In the genomic region with DNA sequence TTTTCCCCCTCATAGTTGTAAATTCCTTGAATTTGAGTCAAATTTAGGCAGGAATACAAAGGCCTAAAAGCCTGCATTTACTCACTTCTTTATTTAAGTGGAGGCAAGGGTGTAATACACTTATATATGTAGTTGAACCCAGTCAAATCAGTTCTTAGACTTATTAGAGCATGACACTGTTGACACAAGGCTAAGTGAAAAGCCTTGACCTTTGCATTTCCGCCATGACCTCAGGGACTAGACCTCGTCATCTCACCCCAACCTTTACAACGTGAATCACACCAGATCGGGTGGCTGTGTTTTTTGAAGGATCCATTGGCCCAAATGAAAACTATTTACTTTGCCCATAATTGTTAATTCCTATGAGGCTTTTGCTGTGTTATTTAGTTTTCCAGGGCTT, we compare ENCODE assay signal across 1 cellular context.
TF ChIP-seq lines count a peak whose summit lies in the region.

No MANE protein-coding gene starts in this region.

TF ChIP-seq in HepG2, 621 proteins besides CTCF, POLR2A, EP300 and RAD21 (continued from another document and continues in another):
- TF ChIP-seq SRF (IDR thresholded peaks at IDR 0.05; ENCODE audit: low read depth, low read length) (no peak), ZNF879 (CRISPR knock-in tag; IDR thresholded peaks at IDR 0.05) (no peak), IRF2 (CRISPR knock-in tag; IDR thresholded peaks at IDR 0.05) (peak; percentile 87), ZNF629 (CRISPR knock-in tag; conservative IDR thresholded peaks at IDR 0.05) (no peak), ZNF878 (CRISPR knock-in tag; IDR thresholded peaks at IDR 0.05) (no peak), FOXP1 (IDR thresholded peaks at IDR 0.05) (no peak), FOXP1 (CRISPR knock-in tag; IDR thresholded peaks at IDR 0.05) (peak; percentile 71), STAT5B (CRISPR knock-in tag; IDR thresholded peaks at IDR 0.05) (no peak), ZSCAN29 (CRISPR knock-in tag; conservative IDR thresholded peaks at IDR 0.05) (0 out of 2 replicates have a peak, but pooled peaks have one; percentile 59), ZNF160 (CRISPR knock-in tag; IDR thresholded peaks at IDR 0.05) (no peak), ZMYM2 (CRISPR knock-in tag; IDR thresholded peaks at IDR 0.05) (peak; percentile 69), HES4 (CRISPR knock-in tag; IDR thresholded peaks at IDR 0.05; ENCODE audit: borderline replicate concordance) (no peak), CREM (IDR thresholded peaks at IDR 0.05) (peak; percentile 76), CREM (CRISPR knock-in tag; IDR thresholded peaks at IDR 0.05) (no peak), CEBPG (CRISPR knock-in tag; IDR thresholded peaks at IDR 0.05) (peak; percentile 41; the same call in 1 of the 2 replicates), FOXJ3 (CRISPR knock-in tag; IDR thresholded peaks at IDR 0.05; ENCODE audit: borderline replicate concordance) (peak; percentile 37; the same call in 1 of the 2 replicates), CC2D1A (CRISPR knock-in tag; IDR thresholded peaks at IDR 0.05) (no peak), DPF2 (CRISPR knock-in tag; IDR thresholded peaks at IDR 0.05; ENCODE audit: borderline replicate concordance, low read depth) (peak; percentile 41; the same call in 1 of the 2 replicates), GLI4 (CRISPR knock-in tag; IDR thresholded peaks at IDR 0.05; ENCODE audit: borderline replicate concordance) (no peak), ZFP1 (CRISPR knock-in tag; IDR thresholded peaks at IDR 0.05) (no peak), FOSL2 (CRISPR knock-in tag; IDR thresholded peaks at IDR 0.05) (peak; percentile 93), HMG20B (CRISPR knock-in tag; conservative IDR thresholded peaks at IDR 0.05) (peak; percentile 72), RBM39 (IDR thresholded peaks at IDR 0.05; ENCODE audit: low read depth, low read length, poor library complexity, severe bottlenecking) (no peak), ESRRA (CRISPR knock-in tag; IDR thresholded peaks at IDR 0.05; ENCODE audit: low read depth) (peak; percentile 71; the same call in 1 of the 2 replicates), NONO (IDR thresholded peaks at IDR 0.05) (no peak), NONO (CRISPR knock-in tag; conservative IDR thresholded peaks at IDR 0.05) (no peak), TEAD2 (CRISPR knock-in tag; IDR thresholded peaks at IDR 0.05) (no peak), TCF7 (IDR thresholded peaks at IDR 0.05; ENCODE audit: low read depth) (peak; percentile 57; the same call in 1 of the 2 replicates), SP2 (CRISPR knock-in tag; IDR thresholded peaks at IDR 0.05) (no peak), FOXO1 (CRISPR knock-in tag; IDR thresholded peaks at IDR 0.05) (peak; percentile 79; the same call in 1 of the 2 replicates), RXRB (CRISPR knock-in tag; IDR thresholded peaks at IDR 0.05; ENCODE audit: borderline replicate concordance) (peak; percentile 94), KDM6A (CRISPR knock-in tag; IDR thresholded peaks at IDR 0.05; ENCODE audit: low read depth) (no peak), ZNF30 (CRISPR knock-in tag; IDR thresholded peaks at IDR 0.05) (no peak), THAP11 (CRISPR knock-in tag; IDR thresholded peaks at IDR 0.05) (0 out of 2 replicates have a peak, but pooled peaks have one; percentile 38), ZNF337 (CRISPR knock-in tag; IDR thresholded peaks at IDR 0.05; ENCODE audit: borderline replicate concordance, low read depth) (no peak), AGO1 (IDR thresholded peaks at IDR 0.05; ENCODE audit: low read depth, low read length, poor library complexity, severe bottlenecking) (no peak), KLF16 (CRISPR knock-in tag; IDR thresholded peaks at IDR 0.05) (0 out of 4 replicates have a peak, but pooled peaks of 1 of the 2 experiments have one; percentile 21), ZNF674 (CRISPR knock-in tag; IDR thresholded peaks at IDR 0.05; ENCODE audit: low read depth) (no peak), POGZ (CRISPR knock-in tag; IDR thresholded peaks at IDR 0.05) (peak; percentile 95), ZNF225 (CRISPR knock-in tag; IDR thresholded peaks at IDR 0.05) (no peak)
- TF ChIP-seq, protein P1, sequence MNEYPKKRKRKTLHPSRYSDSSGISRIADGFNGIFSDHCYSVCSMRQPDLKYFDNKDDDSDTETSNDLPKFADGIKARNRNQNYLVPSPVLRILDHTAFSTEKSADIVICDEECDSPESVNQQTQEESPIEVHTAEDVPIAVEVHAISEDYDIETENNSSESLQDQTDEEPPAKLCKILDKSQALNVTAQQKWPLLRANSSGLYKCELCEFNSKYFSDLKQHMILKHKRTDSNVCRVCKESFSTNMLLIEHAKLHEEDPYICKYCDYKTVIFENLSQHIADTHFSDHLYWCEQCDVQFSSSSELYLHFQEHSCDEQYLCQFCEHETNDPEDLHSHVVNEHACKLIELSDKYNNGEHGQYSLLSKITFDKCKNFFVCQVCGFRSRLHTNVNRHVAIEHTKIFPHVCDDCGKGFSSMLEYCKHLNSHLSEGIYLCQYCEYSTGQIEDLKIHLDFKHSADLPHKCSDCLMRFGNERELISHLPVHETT (CRISPR knock-in tag; conservative IDR thresholded peaks at IDR 0.05): no peak
- TF ChIP-seq, protein P2, sequence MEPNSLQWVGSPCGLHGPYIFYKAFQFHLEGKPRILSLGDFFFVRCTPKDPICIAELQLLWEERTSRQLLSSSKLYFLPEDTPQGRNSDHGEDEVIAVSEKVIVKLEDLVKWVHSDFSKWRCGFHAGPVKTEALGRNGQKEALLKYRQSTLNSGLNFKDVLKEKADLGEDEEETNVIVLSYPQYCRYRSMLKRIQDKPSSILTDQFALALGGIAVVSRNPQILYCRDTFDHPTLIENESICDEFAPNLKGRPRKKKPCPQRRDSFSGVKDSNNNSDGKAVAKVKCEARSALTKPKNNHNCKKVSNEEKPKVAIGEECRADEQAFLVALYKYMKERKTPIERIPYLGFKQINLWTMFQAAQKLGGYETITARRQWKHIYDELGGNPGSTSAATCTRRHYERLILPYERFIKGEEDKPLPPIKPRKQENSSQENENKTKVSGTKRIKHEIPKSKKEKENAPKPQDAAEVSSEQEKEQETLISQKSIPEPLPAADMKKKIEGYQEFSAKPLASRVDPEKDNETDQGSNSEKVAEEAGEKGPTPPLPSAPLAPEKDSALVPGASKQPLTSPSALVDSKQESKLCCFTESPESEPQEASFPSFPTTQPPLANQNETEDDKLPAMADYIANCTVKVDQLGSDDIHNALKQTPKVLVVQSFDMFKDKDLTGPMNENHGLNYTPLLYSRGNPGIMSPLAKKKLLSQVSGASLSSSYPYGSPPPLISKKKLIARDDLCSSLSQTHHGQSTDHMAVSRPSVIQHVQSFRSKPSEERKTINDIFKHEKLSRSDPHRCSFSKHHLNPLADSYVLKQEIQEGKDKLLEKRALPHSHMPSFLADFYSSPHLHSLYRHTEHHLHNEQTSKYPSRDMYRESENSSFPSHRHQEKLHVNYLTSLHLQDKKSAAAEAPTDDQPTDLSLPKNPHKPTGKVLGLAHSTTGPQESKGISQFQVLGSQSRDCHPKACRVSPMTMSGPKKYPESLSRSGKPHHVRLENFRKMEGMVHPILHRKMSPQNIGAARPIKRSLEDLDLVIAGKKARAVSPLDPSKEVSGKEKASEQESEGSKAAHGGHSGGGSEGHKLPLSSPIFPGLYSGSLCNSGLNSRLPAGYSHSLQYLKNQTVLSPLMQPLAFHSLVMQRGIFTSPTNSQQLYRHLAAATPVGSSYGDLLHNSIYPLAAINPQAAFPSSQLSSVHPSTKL (CRISPR knock-in tag; IDR thresholded peaks at IDR 0.05): peak; percentile 96
- TF ChIP-seq, protein P3, sequence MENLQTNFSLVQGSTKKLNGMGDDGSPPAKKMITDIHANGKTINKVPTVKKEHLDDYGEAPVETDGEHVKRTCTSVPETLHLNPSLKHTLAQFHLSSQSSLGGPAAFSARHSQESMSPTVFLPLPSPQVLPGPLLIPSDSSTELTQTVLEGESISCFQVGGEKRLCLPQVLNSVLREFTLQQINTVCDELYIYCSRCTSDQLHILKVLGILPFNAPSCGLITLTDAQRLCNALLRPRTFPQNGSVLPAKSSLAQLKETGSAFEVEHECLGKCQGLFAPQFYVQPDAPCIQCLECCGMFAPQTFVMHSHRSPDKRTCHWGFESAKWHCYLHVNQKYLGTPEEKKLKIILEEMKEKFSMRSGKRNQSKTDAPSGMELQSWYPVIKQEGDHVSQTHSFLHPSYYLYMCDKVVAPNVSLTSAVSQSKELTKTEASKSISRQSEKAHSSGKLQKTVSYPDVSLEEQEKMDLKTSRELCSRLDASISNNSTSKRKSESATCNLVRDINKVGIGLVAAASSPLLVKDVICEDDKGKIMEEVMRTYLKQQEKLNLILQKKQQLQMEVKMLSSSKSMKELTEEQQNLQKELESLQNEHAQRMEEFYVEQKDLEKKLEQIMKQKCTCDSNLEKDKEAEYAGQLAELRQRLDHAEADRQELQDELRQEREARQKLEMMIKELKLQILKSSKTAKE (CRISPR knock-in tag; IDR thresholded peaks at IDR 0.05; ENCODE audit: borderline replicate concordance): peak; percentile 72
- TF ChIP-seq, protein P4, sequence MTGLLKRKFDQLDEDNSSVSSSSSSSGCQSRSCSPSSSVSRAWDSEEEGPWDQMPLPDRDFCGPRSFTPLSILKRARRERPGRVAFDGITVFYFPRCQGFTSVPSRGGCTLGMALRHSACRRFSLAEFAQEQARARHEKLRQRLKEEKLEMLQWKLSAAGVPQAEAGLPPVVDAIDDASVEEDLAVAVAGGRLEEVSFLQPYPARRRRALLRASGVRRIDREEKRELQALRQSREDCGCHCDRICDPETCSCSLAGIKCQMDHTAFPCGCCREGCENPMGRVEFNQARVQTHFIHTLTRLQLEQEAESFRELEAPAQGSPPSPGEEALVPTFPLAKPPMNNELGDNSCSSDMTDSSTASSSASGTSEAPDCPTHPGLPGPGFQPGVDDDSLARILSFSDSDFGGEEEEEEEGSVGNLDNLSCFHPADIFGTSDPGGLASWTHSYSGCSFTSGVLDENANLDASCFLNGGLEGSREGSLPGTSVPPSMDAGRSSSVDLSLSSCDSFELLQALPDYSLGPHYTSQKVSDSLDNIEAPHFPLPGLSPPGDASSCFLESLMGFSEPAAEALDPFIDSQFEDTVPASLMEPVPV (CRISPR knock-in tag; IDR thresholded peaks at IDR 0.05): no peak
- TF ChIP-seq, protein P5, sequence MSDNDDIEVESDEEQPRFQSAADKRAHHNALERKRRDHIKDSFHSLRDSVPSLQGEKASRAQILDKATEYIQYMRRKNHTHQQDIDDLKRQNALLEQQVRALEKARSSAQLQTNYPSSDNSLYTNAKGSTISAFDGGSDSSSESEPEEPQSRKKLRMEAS (IDR thresholded peaks at IDR 0.05): peak; percentile 58; the same call in 1 of the 2 replicates
- TF ChIP-seq, protein P6, sequence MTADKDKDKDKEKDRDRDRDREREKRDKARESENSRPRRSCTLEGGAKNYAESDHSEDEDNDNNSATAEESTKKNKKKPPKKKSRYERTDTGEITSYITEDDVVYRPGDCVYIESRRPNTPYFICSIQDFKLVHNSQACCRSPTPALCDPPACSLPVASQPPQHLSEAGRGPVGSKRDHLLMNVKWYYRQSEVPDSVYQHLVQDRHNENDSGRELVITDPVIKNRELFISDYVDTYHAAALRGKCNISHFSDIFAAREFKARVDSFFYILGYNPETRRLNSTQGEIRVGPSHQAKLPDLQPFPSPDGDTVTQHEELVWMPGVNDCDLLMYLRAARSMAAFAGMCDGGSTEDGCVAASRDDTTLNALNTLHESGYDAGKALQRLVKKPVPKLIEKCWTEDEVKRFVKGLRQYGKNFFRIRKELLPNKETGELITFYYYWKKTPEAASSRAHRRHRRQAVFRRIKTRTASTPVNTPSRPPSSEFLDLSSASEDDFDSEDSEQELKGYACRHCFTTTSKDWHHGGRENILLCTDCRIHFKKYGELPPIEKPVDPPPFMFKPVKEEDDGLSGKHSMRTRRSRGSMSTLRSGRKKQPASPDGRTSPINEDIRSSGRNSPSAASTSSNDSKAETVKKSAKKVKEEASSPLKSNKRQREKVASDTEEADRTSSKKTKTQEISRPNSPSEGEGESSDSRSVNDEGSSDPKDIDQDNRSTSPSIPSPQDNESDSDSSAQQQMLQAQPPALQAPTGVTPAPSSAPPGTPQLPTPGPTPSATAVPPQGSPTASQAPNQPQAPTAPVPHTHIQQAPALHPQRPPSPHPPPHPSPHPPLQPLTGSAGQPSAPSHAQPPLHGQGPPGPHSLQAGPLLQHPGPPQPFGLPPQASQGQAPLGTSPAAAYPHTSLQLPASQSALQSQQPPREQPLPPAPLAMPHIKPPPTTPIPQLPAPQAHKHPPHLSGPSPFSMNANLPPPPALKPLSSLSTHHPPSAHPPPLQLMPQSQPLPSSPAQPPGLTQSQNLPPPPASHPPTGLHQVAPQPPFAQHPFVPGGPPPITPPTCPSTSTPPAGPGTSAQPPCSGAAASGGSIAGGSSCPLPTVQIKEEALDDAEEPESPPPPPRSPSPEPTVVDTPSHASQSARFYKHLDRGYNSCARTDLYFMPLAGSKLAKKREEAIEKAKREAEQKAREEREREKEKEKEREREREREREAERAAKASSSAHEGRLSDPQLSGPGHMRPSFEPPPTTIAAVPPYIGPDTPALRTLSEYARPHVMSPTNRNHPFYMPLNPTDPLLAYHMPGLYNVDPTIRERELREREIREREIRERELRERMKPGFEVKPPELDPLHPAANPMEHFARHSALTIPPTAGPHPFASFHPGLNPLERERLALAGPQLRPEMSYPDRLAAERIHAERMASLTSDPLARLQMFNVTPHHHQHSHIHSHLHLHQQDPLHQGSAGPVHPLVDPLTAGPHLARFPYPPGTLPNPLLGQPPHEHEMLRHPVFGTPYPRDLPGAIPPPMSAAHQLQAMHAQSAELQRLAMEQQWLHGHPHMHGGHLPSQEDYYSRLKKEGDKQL (CRISPR knock-in tag; IDR thresholded peaks at IDR 0.05; ENCODE audit: low read depth): peak; percentile 63; the same call in 1 of the 2 replicates
- TF ChIP-seq, protein P7, sequence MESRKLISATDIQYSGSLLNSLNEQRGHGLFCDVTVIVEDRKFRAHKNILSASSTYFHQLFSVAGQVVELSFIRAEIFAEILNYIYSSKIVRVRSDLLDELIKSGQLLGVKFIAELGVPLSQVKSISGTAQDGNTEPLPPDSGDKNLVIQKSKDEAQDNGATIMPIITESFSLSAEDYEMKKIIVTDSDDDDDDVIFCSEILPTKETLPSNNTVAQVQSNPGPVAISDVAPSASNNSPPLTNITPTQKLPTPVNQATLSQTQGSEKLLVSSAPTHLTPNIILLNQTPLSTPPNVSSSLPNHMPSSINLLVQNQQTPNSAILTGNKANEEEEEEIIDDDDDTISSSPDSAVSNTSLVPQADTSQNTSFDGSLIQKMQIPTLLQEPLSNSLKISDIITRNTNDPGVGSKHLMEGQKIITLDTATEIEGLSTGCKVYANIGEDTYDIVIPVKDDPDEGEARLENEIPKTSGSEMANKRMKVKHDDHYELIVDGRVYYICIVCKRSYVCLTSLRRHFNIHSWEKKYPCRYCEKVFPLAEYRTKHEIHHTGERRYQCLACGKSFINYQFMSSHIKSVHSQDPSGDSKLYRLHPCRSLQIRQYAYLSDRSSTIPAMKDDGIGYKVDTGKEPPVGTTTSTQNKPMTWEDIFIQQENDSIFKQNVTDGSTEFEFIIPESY (CRISPR knock-in tag; IDR thresholded peaks at IDR 0.05): peak; percentile 83
- TF ChIP-seq, protein P8, sequence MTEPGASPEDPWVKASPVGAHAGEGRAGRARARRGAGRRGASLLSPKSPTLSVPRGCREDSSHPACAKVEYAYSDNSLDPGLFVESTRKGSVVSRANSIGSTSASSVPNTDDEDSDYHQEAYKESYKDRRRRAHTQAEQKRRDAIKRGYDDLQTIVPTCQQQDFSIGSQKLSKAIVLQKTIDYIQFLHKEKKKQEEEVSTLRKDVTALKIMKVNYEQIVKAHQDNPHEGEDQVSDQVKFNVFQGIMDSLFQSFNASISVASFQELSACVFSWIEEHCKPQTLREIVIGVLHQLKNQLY (CRISPR knock-in tag; IDR thresholded peaks at IDR 0.05): peak; percentile 63
- TF ChIP-seq, protein P9, sequence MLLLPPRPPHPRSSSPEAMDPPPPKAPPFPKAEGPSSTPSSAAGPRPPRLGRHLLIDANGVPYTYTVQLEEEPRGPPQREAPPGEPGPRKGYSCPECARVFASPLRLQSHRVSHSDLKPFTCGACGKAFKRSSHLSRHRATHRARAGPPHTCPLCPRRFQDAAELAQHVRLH (CRISPR knock-in tag; IDR thresholded peaks at IDR 0.05; ENCODE audit: borderline replicate concordance, low read depth): 0 out of 2 replicates have a peak, but pooled peaks have one; percentile 32
